ENCODE assay signal across 11 cellular contexts in the genomic region with DNA sequence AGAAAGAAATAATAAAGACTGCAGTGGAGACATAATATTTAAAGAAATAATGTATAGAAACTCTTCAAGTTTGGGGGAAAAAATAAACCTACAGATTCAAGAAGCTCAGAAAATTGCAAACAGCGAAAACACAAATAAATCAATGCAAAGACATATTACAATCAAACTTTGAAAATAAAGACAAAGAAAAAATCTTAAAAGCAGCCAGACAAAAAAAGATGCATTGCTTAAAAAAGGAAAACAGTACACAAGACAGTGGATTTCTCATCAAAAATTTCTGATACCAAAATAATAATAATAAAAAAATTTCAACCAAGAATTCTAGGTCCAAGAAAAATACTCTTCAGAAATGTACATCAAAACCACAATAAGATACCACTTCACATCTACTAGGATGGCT.
"Had no signal": no experiment of that assay in that cellular context is flagged by ENCODE, and none has a peak within 500 bp of the region (broad histone marks: within the 10 kb centered on the region; RNA-seq: fewer than 3 reads in every experiment).

No MANE protein-coding gene starts in this region.

- H3K4me3 ChIP-seq: GM23248, GM23338, HAP-1 had no signal

- H3K4me1 ChIP-seq: HAP-1 had no signal

- FAIRE-seq: H1, H54 had no signal

- H3K9ac ChIP-seq: GM23248 had no signal

- H3K9me3 ChIP-seq: HAP-1 had no signal

- H3K4me2 ChIP-seq: GM23338 had no signal

- H2AFZ ChIP-seq: GM23248, GM23338 had no signal

- H3K27ac Mint-ChIP-seq: GM23338, H9, HFFc6 had no signal

- H3K4me3 Mint-ChIP-seq: GM23338, H9, HFFc6 had no signal

- H3K36me3 ChIP-seq: HAP-1 had no signal

- DNase-seq: GM23248, GOT3, H7, H9, HCEC 1CT, HFFc6 had no signal

- ATAC-seq: GM23338, HCT116 had no signal

- H3K27ac ChIP-seq: GM23248 had no signal
